Comparison of ENCODE assay signal across 1 cellular context in the genomic region with DNA sequence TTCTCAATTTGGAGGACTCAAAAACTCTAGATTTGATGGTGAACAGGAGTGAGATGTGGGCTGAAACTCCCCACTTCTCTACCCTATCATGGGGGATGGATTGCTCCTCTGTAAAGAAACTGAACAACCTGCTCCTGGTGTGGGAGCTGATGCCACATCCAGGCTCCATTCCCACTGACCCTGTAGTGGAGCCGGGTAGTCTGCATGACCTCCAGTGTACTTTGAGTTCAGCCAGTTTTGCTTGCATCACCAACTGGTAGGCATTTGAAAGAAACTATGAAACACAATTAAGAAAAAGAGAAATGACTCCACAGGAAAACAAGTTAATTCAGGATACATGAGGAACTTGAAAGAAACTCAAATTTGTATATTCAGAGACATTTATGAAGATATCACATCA.
TF ChIP-seq lines count a peak whose summit lies in the region.

No MANE protein-coding gene starts in this region.

TF ChIP-seq in HCT116, 20 proteins besides CTCF, POLR2A, EP300 and RAD21 (continued from another document):
- TF ChIP-seq YY1 (IDR thresholded peaks at IDR 0.05; ENCODE audit: extremely low read depth, insufficient replicate concordance, low read depth, low read length): no peak
- TF ChIP-seq, protein P1, sequence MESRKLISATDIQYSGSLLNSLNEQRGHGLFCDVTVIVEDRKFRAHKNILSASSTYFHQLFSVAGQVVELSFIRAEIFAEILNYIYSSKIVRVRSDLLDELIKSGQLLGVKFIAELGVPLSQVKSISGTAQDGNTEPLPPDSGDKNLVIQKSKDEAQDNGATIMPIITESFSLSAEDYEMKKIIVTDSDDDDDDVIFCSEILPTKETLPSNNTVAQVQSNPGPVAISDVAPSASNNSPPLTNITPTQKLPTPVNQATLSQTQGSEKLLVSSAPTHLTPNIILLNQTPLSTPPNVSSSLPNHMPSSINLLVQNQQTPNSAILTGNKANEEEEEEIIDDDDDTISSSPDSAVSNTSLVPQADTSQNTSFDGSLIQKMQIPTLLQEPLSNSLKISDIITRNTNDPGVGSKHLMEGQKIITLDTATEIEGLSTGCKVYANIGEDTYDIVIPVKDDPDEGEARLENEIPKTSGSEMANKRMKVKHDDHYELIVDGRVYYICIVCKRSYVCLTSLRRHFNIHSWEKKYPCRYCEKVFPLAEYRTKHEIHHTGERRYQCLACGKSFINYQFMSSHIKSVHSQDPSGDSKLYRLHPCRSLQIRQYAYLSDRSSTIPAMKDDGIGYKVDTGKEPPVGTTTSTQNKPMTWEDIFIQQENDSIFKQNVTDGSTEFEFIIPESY (IDR thresholded peaks at IDR 0.05; ENCODE audit: extremely low read depth, insufficient replicate concordance, low read length): no peak
- TF ChIP-seq, protein P2, sequence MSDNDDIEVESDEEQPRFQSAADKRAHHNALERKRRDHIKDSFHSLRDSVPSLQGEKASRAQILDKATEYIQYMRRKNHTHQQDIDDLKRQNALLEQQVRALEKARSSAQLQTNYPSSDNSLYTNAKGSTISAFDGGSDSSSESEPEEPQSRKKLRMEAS (IDR thresholded peaks at IDR 0.05): no peak
